ENCODE assay signal across 10 cellular contexts in the genomic region with DNA sequence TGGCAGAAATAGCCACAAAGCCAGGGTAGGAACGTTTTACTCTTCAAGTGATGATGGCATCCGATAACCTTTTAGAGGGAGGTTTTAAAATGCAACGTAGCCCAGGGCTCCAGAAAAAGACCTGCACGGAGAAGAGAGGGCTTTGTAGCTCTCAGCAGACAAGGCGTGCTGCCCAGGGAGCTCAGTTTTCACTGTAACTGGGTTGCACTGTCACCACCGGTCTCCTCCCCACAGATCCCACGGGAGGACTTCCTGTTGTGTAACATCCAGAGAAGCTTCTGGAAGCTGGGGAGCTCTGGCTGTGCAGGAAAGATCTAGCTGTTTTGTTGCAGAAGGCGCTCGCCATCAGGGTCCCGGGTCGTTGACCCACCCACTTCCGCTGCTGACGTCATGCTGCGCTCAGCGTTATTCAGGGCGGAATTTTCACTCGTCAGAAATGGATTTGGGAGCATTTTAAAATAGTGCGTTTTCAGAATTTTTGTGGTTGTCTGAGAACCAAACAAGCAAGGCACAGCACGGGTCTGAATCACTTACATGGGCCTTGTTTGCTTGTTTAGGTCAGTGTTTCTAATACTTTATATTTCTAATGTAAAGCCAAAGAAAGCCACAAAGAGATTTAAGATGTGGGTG. TPM values are rescaled to one million over a fixed set of nuclear protein-coding genes. Genes with fewer than 3 reads are reported as not detected.
DNase-seq lines count a peak whose midpoint lies in the region; ATAC-seq and TF ChIP-seq lines count a peak whose summit lies in the region.
"Had no signal": no experiment of that assay in that cellular context is flagged by ENCODE, and none has a peak within 500 bp of the region (broad histone marks: within the 10 kb centered on the region; RNA-seq: fewer than 3 reads in every experiment).

No MANE protein-coding gene starts in this region.

- TF ChIP-seq CTCF in heart right ventricle (IDR thresholded peaks at IDR 0.05) (no peak), psoas muscle (IDR thresholded peaks at IDR 0.05) (no peak)

- peak overlapping the region in 1 of 10 donors; percentile 54 for H3K4me3 Mint-ChIP-seq in naive thymus-derived CD8-positive, alpha-beta T cell
- H3K4me3 Mint-ChIP-seq: activated naive CD4-positive, alpha-beta T cell treated with anti-CD3 and anti-CD28 coated beads, Interleukin-2, amount 50 U/mL, for 24 hours had no signal

- H3K27me3 ChIP-seq in heart right ventricle (no peaks in the 10 kb centered on the region), psoas muscle (ENCODE audit: insufficient read depth in 3 of 3, low read length in 2 of 3) (no peaks in the 10 kb centered on the region)

- H3K9me3 ChIP-seq in heart right ventricle (no peaks in the 10 kb centered on the region), psoas muscle (no peaks in the 10 kb centered on the region)

- H3K27ac Mint-ChIP-seq in naive thymus-derived CD8-positive, alpha-beta T cell: peak overlapping the region in 2 of 10 donors; percentile 52 to 67
- H3K27ac Mint-ChIP-seq: activated naive CD4-positive, alpha-beta T cell treated with anti-CD3 and anti-CD28 coated beads, Interleukin-2, amount 50 U/mL, for 24 hours had no signal

- H3K4me1 Mint-ChIP-seq in naive thymus-derived CD8-positive, alpha-beta T cell: peaks cover 9 to 30% (median 19%) of the 10 kb centered on the region in 4 donors

- H3K4me3 ChIP-seq in heart right ventricle: peak overlapping the region in 6 of 10 donors; percentile 10 to 40 (median 33)
- no peak overlapping the region for H3K4me3 ChIP-seq in psoas muscle

- POLR2A ChIA-PET in naive thymus-derived CD8-positive, alpha-beta T cell (lab: Charles Lee): no interaction called here

- 41% methylated on average over 19 of the region's 19 CpGs for whole genome bisulfite sequencing in heart right ventricle, 2 donors
- WGBS in psoas muscle, 3 donors: 47 to 51% (median 49%) methylated on average over 19 of the region's 19 CpGs

- DNase-seq in Daoy (ENCODE audit: low read depth): peak; percentile 71
- DNase-seq in amniotic epithelial cell (ENCODE audit: low read depth): peak; percentile 97
- peak; percentile 79 to 89 for DNase-seq in heart right ventricle
- DNase-seq in psoas muscle: peak; percentile 80 to 89
- no peak for DNase-seq in D341Med (ENCODE audit: low spot score)
- DNase-seq in naive thymus-derived CD8-positive, alpha-beta T cell: no peak
- DNase-seq in DMS153 (lab: John Stamatoyannopoulos, UW): no peak

- intact Hi-C loops in heart right ventricle (cut with DNase I): loop anchor here in 1 of 10 donors (5.0 kb wide), 1 partner anchor 33 kb away; no protein-coding TSS in a partner anchor
- intact Hi-C loops in psoas muscle (cut with DNase I): loop anchor here in 1 of 2 donors (5.0 kb wide), 1 partner anchor 48 kb away; a partner anchor contains a TSS

- no peaks in the 10 kb centered on the region for H3K27me3 Mint-ChIP-seq in naive thymus-derived CD8-positive, alpha-beta T cell
- H3K27me3 Mint-ChIP-seq: activated naive CD4-positive, alpha-beta T cell treated with anti-CD3 and anti-CD28 coated beads, Interleukin-2, amount 50 U/mL, for 24 hours had no signal

- H3K4me1 ChIP-seq in heart right ventricle (peaks cover 10 to 59% (median 37%) of the 10 kb centered on the region in 9 donors), psoas muscle (peaks cover 26% of the 10 kb centered on the region)

- ATAC-seq in heart right ventricle: peak; percentile 67 to 93 (median 86)
- peak; percentile 91 to 94 (median 94) for ATAC-seq in psoas muscle
- ATAC-seq in GM21390 (IDR thresholded peaks at IDR 0.05; ENCODE audit: unreplicated experiment): no peak
- no peak for ATAC-seq in naive thymus-derived CD8-positive, alpha-beta T cell
- ATAC-seq: left colon had no signal

- H3K9me3 Mint-ChIP-seq in naive thymus-derived CD8-positive, alpha-beta T cell: no peaks in the 10 kb centered on the region
- H3K9me3 Mint-ChIP-seq: activated naive CD4-positive, alpha-beta T cell treated with anti-CD3 and anti-CD28 coated beads, Interleukin-2, amount 50 U/mL, for 24 hours had no signal

- H3K36me3 ChIP-seq in heart right ventricle (no peaks in the 10 kb centered on the region), psoas muscle (ENCODE audit: insufficient read depth in 1 of 2, low read depth in 1 of 2) (no peaks in the 10 kb centered on the region)

- H3K36me3 Mint-ChIP-seq in naive thymus-derived CD8-positive, alpha-beta T cell: no peaks in the 10 kb centered on the region
- H3K36me3 Mint-ChIP-seq: activated naive CD4-positive, alpha-beta T cell treated with anti-CD3 and anti-CD28 coated beads, Interleukin-2, amount 50 U/mL, for 24 hours had no signal

- H3K27ac ChIP-seq in heart right ventricle: peak overlapping the region; percentile 47 to 93 (median 76)
- H3K27ac ChIP-seq in psoas muscle: peak overlapping the region; percentile 75

RNA-seq across cellular contexts. Expression of a gene that starts 50.8 kb away (rescaled TPM):
- 1.9 and 2.0 TPM in 2 replicates for total RNA-seq in Daoy (2014; rRNA removed; shearing (Covaris generic))
- total RNA-seq in heart right ventricle (100 to 1,000 TPM in 6 of 10 donors, 10 to 100 TPM in 4; 81.1 to 164 (median 118) TPM), psoas muscle (10 to 100 TPM; 26.4 to 48.6 (median 28.7) TPM)
- polyA plus RNA-seq in heart right ventricle (10 to 100 TPM; 20.0 to 24.9 TPM), psoas muscle (10 to 100 TPM in 1 of 3 donors, 1 to 10 TPM in 2; 3.9 to 15.1 (median 5.6) TPM)
- 10 to 100 TPM; 21.5 to 23.9 TPM for total RNA-seq in naive thymus-derived CD8-positive, alpha-beta T cell
- polyA plus RNA-seq in naive thymus-derived CD8-positive, alpha-beta T cell: 1 to 10 TPM in 2 of 3 donors, under 1 TPM in 1; 0.76 to 3.1 (median 2.0) TPM

Comparison
In these comparisons a context has a peak if more than half of its experiments do, and no peak if none do; other contexts are left out.
1. DNase-seq: peak in Daoy (single experiment), amniotic epithelial cell (single experiment), heart right ventricle (2 of 2) and psoas muscle (2 of 2); none in D341Med (single experiment), naive thymus-derived CD8-positive, alpha-beta T cell (0 of 10) and DMS153 (single experiment).
2. ATAC-seq: peak in heart right ventricle (8 of 8) and psoas muscle (4 of 4); none in GM21390 (single experiment) and naive thymus-derived CD8-positive, alpha-beta T cell (0 of 2).